Comparison of ENCODE assay signal across 8 cellular contexts in the genomic region with DNA sequence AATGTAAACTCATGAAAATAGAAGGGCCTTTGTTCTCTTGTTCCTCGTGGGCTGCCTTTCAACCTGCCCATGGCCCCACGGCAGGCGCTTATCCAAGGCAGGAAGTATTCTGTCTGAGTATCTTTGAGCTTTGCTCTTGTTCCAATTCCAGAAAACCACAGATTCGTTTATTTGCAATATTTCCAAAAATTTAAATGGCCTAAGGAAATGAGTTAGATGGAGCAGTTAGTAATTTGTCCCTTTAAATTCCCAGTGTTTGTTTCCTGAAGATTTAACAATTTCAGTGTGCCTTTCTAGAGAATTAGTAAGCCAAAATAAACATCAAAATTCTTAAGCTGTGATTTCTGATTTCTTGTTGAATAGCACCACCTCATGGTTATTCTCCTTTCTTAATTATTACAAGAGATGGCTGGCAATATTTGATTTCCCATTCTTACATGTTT.
DNase-seq lines count a peak whose midpoint lies in the region; ATAC-seq and TF ChIP-seq lines count a peak whose summit lies in the region.

No MANE protein-coding gene starts in this region.

- TF ChIP-seq CTCF in WTC11 (IDR thresholded peaks at IDR 0.05): no peak
- peak; percentile 11 to 65 (median 30) for TF ChIP-seq CTCF in tibial nerve (IDR thresholded peaks at IDR 0.05)
- peak in 3 of 7 experiments; percentile 24 to 31 (median 29) for TF ChIP-seq CTCF in stomach (IDR thresholded peaks at IDR 0.05)

- H3K9me3 ChIP-seq in right cardiac atrium (ENCODE audit: control insufficient read depth, low read length): no peaks in the 10 kb centered on the region
- no peaks in the 10 kb centered on the region for H3K9me3 ChIP-seq in tibial nerve
- no peaks in the 10 kb centered on the region for H3K9me3 ChIP-seq in stomach

- TF ChIP-seq EP300 in tibial nerve (IDR thresholded peaks at IDR 0.05) (no peak), stomach (IDR thresholded peaks at IDR 0.05) (no peak)

- no peaks in the 10 kb centered on the region for H3K36me3 Mint-ChIP-seq in WTC11

- POLR2A ChIA-PET in WTC11 (lab: Charles Lee): no interaction called here

- CTCF ChIA-PET in WTC11 (lab: Charles Lee): interaction anchor here (0.5 to 3.2 kb wide), 14 partner anchors 15 to 1780 kb away, joined by 3 to 71 read pairs (median 4); no protein-coding TSS in a partner anchor

- H3K4me1 ChIP-seq in right cardiac atrium (ENCODE audit: control insufficient read depth, insufficient read depth, low read length) (no peaks in the 10 kb centered on the region), tibial nerve (peaks cover 0 to 29% (median 0%) of the 10 kb centered on the region in 4 donors), stomach (peaks cover 0 to 7% (median 2%) of the 10 kb centered on the region in 4 donors)

- H3K4me3 Mint-ChIP-seq in WTC11: no peak overlapping the region

- H3K4me3 ChIP-seq in right cardiac atrium (ENCODE audit: low read length) (no peak overlapping the region), tibial nerve (peak overlapping the region in 1 of 4 donors; percentile 11), stomach (no peak overlapping the region)

- no peaks in the 10 kb centered on the region for H3K9me3 Mint-ChIP-seq in WTC11

- WGBS in right cardiac atrium: 9% methylated on average over 4 of the region's 4 CpGs
- WGBS in tibial nerve, 2 donors: 0 to 1% methylated on average over 4 of the region's 4 CpGs
- 3 to 9% (median 5%) methylated on average over 4 of the region's 4 CpGs for WGBS in stomach, 5 donors

- peak; percentile 11 for DNase-seq in D341Med (ENCODE audit: low spot score)
- peak; percentile 45 for DNase-seq in LoVo (ENCODE audit: low spot score)
- no peak for DNase-seq in WTC11 (ENCODE audit: low spot score)
- DNase-seq in right cardiac atrium: peak; percentile 40 to 81 (median 68)
- no peak for DNase-seq in tibial nerve (ENCODE audit: low spot score in 2 of 2)
- no peak for DNase-seq in activated effector memory CD4-positive, alpha-beta T cell treated with anti-CD3 and anti-CD28 coated beads, Interleukin-2, amount 50 U/mL, for 16 hours
- no peak for DNase-seq in stomach
- DNase-seq in NK-92 (lab: John Stamatoyannopoulos, UW; ENCODE audit: unreplicated experiment): no peak

- H3K27me3 ChIP-seq in right cardiac atrium (ENCODE audit: control insufficient read depth, insufficient read depth) (no peaks in the 10 kb centered on the region), tibial nerve (no peaks in the 10 kb centered on the region), stomach (no peaks in the 10 kb centered on the region)

- H3K27ac Mint-ChIP-seq in WTC11: 0 out of 2 replicates have a peak overlapping the region, but pooled peaks have one; percentile 27

- intact Hi-C loops in right cardiac atrium (cut with DNase I) (loop anchor here in 3 of 4 donors (2.0 to 5.0 kb wide), 2 partner anchors 86 to 88 kb away; no protein-coding TSS in a partner anchor), stomach (cut with DNase I; ENCODE audit: low total_unique reads) (no loop called here)

- TF ChIP-seq POLR2A in tibial nerve (IDR thresholded peaks at IDR 0.05) (no peak), stomach (IDR thresholded peaks at IDR 0.05) (no peak)

- ATAC-seq in WTC11 (peak; percentile 38; the same call in 1 of the 2 replicates), right cardiac atrium (peak; percentile 65 to 84)

- H3K27me3 Mint-ChIP-seq in WTC11 (ENCODE audit: low read depth): no peaks in the 10 kb centered on the region

- H3K27ac ChIP-seq in right cardiac atrium (ENCODE audit: low read length) (no peak overlapping the region), tibial nerve (peak overlapping the region in 1 of 4 donors; percentile 61), stomach (no peak overlapping the region)

- H3K4me1 Mint-ChIP-seq in WTC11: peaks cover 8% of the 10 kb centered on the region

- no peaks in the 10 kb centered on the region for H3K36me3 ChIP-seq in tibial nerve
- H3K36me3 ChIP-seq in stomach: no peaks in the 10 kb centered on the region

TF ChIP-seq in WTC11, 78 proteins besides CTCF, POLR2A, EP300 and RAD21:
- no peak for TF ChIP-seq SOX15 (CRISPR knock-in tag; IDR thresholded peaks at IDR 0.05)

Comparison
In these comparisons a context has a peak if more than half of its experiments do, and no peak if none do; other contexts are left out.
1. DNase-seq: peak in D341Med (single experiment), LoVo (single experiment) and right cardiac atrium (3 of 3); none in WTC11 (single experiment), tibial nerve (0 of 2), activated effector memory CD4-positive, alpha-beta T cell treated with anti-CD3 and anti-CD28 coated beads, Interleukin-2, amount 50 U/mL, for 16 hours (single experiment), stomach (single experiment) and NK-92 (single experiment).